In the genomic region with DNA sequence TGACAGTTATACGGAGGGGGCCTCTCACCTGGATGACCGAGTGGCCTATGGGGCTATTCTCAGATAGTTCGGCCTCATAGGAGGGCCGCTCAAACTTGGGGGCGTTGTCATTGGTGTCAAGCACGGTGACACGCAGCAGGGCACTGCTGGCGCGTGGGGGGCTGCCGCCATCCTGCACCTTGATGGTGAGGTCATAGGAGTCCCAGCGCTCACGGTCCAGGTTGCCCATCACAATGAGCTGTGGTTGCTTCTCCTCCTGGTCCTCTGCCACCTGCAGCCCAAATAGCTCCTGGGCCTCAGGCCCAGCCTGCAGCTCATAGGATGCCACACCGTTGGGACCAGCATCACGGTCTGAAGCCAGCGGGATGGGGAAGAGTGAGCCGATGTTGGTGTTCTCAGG, we compare ENCODE assay signal across 20 cellular contexts. TPM values are rescaled to one million over a fixed set of nuclear protein-coding genes. Genes with fewer than 3 reads are reported as not detected.
A peak's percentile ranks its signal among the peaks of the same experiment; 100 is the strongest.
DNase-seq lines count a peak whose midpoint lies in the region; FAIRE-seq and TF ChIP-seq lines count a peak whose summit lies in the region.
"Had no signal": no experiment of that assay in that cellular context is flagged by ENCODE, and none has a peak within 500 bp of the region (broad histone marks: within the 10 kb centered on the region; RNA-seq: fewer than 3 reads in every experiment).

No MANE protein-coding gene starts in this region.

- H3K4me2 ChIP-seq in PC-9 = no peak overlapping the region

- 91% methylated on average over 14 of the region's 16 CpGs for WGBS in suprapubic skin

- H2AFZ ChIP-seq in PC-9 = no peak overlapping the region

- TF ChIP-seq POLR2A in suprapubic skin (IDR thresholded peaks at IDR 0.05) (no peak), GM12891 (IDR thresholded peaks at IDR 0.05; ENCODE audit: low read depth, low read length) (no peak)

- no peak for FAIRE-seq in GM12891 (lab: Jason Lieb, UNC)
- FAIRE-seq: H54, K562 had no signal

- H3K9me3 ChIP-seq in PC-9 (ENCODE audit: insufficient read depth, low read depth) (no peaks in the 10 kb centered on the region), colonic mucosa (no peaks in the 10 kb centered on the region), mucosa of rectum (ENCODE audit: control insufficient read depth in 2 of 2, low read length in 2 of 2) (no peaks in the 10 kb centered on the region), suprapubic skin (no peaks in the 10 kb centered on the region)
- H3K9me3 ChIP-seq: SJCRH30 had no signal

- TF ChIP-seq CTCF in PC-9 (conservative IDR thresholded peaks at IDR 0.05) = no peak
- TF ChIP-seq CTCF in colonic mucosa (IDR thresholded peaks at IDR 0.05) = no peak
- TF ChIP-seq CTCF in suprapubic skin (IDR thresholded peaks at IDR 0.05) = no peak

- intact Hi-C loops in PC-9 (cut with micrococcal nuclease; ENCODE audit: unreplicated experiment) (no loop called here), colonic mucosa (cut with DNase I) (no loop called here)

- BruUV-seq in PC-9 (replicated peaks; lab: Mats Ljungman, UMichigan) = no TSS peak

- H3K79me2 ChIP-seq in PC-9 (ENCODE audit: low read depth) = peaks cover 96% of the 10 kb centered on the region

- H3K9ac ChIP-seq in colonic mucosa (ENCODE audit: low read depth in 2 of 2, low read length in 2 of 2) (peak overlapping the region in 1 of 2 donors; percentile 88), mucosa of rectum (ENCODE audit: low read depth in 1 of 2, low read length in 2 of 2) (peak overlapping the region in 1 of 2 donors; percentile 63)

- peaks cover 72% of the 10 kb centered on the region for H3F3A ChIP-seq in PC-9 (ENCODE audit: insufficient read depth, low read depth)

- CTCF ChIA-PET in PC-9 (lab: Charles Lee) = no interaction called here

- no peak for DNase-seq in PC-9
- DNase-seq in colonic mucosa = peak; percentile 19
- peak in 1 of 2 donors; percentile 55 for DNase-seq in suprapubic skin (ENCODE audit: low spot score in 2 of 2)
- DNase-seq in GM12891 (ENCODE audit: insufficient read length, low spot score) = no peak
- DNase-seq in SIG-M5 treated with dmso at 0.1 percent for 504 hours (lab: John Stamatoyannopoulos, UW; ENCODE audit: unreplicated experiment) = no peak
- DNase-seq in kidney glomerular epithelial cell (lab: John Stamatoyannopoulos, UW) = no peak
- DNase-seq: ACHN; C1 segment of cervical spinal cord; CD8-positive, alpha-beta memory T cell; DMS79; HFFc6; NCI-H187 treated with DMSO at 0.1 percent for 48 hours; NCI-H226; NCI-H524; NCI-H82; OCI-M1; SJCRH30 had no signal

- H3K4me1 ChIP-seq in PC-9 (replicated peaks; ENCODE audit: insufficient read depth) = peaks cover 92% of the 10 kb centered on the region
- peaks cover 37% of the 10 kb centered on the region for H3K4me1 ChIP-seq in colonic mucosa
- H3K4me1 ChIP-seq in mucosa of rectum (ENCODE audit: control insufficient read depth in 2 of 2, insufficient read depth in 2 of 2, low read length in 2 of 2) = peaks cover 67 to 75% of the 10 kb centered on the region in 2 donors
- H3K4me1 ChIP-seq in suprapubic skin = peaks cover 71% of the 10 kb centered on the region
- H3K4me1 ChIP-seq: SJCRH30 had no signal

- H3K27ac ChIP-seq in PC-9 = peak overlapping the region; percentile 78; the same call in 1 of the 2 replicates
- peak overlapping the region; percentile 82 for H3K27ac ChIP-seq in colonic mucosa
- peak overlapping the region; percentile 95 to 97 for H3K27ac ChIP-seq in mucosa of rectum (ENCODE audit: low read depth in 2 of 2, low read length in 2 of 2)
- H3K27ac ChIP-seq in suprapubic skin = peak overlapping the region; percentile 78
- H3K27ac ChIP-seq: SJCRH30 had no signal

- POLR2A ChIA-PET in PC-9 (lab: Charles Lee; ENCODE audit: unreplicated experiment) = no interaction called here

- no peak overlapping the region for H3K4me3 ChIP-seq in PC-9
- H3K4me3 ChIP-seq in colonic mucosa = no peak overlapping the region
- no peak overlapping the region for H3K4me3 ChIP-seq in mucosa of rectum (ENCODE audit: low read length in 2 of 2)
- H3K4me3 ChIP-seq in suprapubic skin = no peak overlapping the region
- H3K4me3 ChIP-seq: K562, SJCRH30 had no signal

- H4K20me1 ChIP-seq in PC-9 (ENCODE audit: insufficient read depth) = peaks cover 66% of the 10 kb centered on the region

- H3K27me3 ChIP-seq in PC-9 (ENCODE audit: insufficient read depth, low read depth) = no peaks in the 10 kb centered on the region
- H3K27me3 ChIP-seq in colonic mucosa = no peaks in the 10 kb centered on the region
- peaks cover 0 to 6% of the 10 kb centered on the region in 2 donors for H3K27me3 ChIP-seq in mucosa of rectum (ENCODE audit: control insufficient read depth in 2 of 2, insufficient read depth in 2 of 2, low read length in 2 of 2)
- peaks cover 4% of the 10 kb centered on the region for H3K27me3 ChIP-seq in suprapubic skin

- H3K9me2 ChIP-seq in PC-9 (ENCODE audit: insufficient read depth) = no peaks in the 10 kb centered on the region

- H3K36me3 ChIP-seq in PC-9 (ENCODE audit: low read depth) (peaks cover 53% of the 10 kb centered on the region), colonic mucosa (no peaks in the 10 kb centered on the region), mucosa of rectum (ENCODE audit: control insufficient read depth in 2 of 2, insufficient read depth in 2 of 2, low read length in 2 of 2) (peaks cover 33 to 37% of the 10 kb centered on the region in 2 donors), suprapubic skin (peaks cover 20% of the 10 kb centered on the region)
- H3K36me3 ChIP-seq: SJCRH30 had no signal

- no peak for TF ChIP-seq EP300 in suprapubic skin (IDR thresholded peaks at IDR 0.05)

TF ChIP-seq in GM12891, 5 proteins besides CTCF, POLR2A, EP300 and RAD21:
- TF ChIP-seq TAF1 (IDR thresholded peaks at IDR 0.05; ENCODE audit: low read depth, low read length) (no peak), SPI1 (IDR thresholded peaks at IDR 0.05; ENCODE audit: low read depth, low read length) (no peak), POLR2AphosphoS5 (IDR thresholded peaks at IDR 0.05; ENCODE audit: low read depth, low read length) (no peak), POU2F2 (IDR thresholded peaks at IDR 0.05; ENCODE audit: low read depth, low read length) (no peak), PAX5 (IDR thresholded peaks at IDR 0.05; ENCODE audit: insufficient read depth, low read length, severe bottlenecking) (no peak)
TF ChIP-seq in GM12891: peak in this region for 0.

RNA-seq across cellular contexts. Expression of gene PCDH1, which starts 9.7 kb away (rescaled TPM):
- 88.5 and 101 TPM in 2 replicates for total RNA-seq in PC-9 (2021)
- 100 to 1,000 TPM in 1 of 2 donors, 10 to 100 TPM in 1; 97.3 to 105 TPM for total RNA-seq in colonic mucosa
- 100 to 1,000 TPM in 1 of 4 donors, 10 to 100 TPM in 3; 76.2 to 122 (median 89.5) TPM for total RNA-seq in suprapubic skin
- 0.15 TPM for polyA plus RNA-seq in GM12891 (2012; ENCODE audit: low read depth, missing spikeins)
- total RNA-seq: CD8-positive, alpha-beta memory T cell had no signal

RNA-seq across cellular contexts. Expression of gene DELE1, which starts 55.1 kb away (rescaled TPM):
- 68.5 and 80.8 TPM in 2 replicates for total RNA-seq in PC-9 (2021)
- total RNA-seq in colonic mucosa = 10 to 100 TPM; 69.2 to 69.4 TPM
- 10 to 100 TPM; 42.5 to 99.6 (median 59.9) TPM for total RNA-seq in suprapubic skin
- 32.8 TPM for polyA plus RNA-seq in GM12891 (2012; ENCODE audit: low read depth, missing spikeins)
